ENCODE assay signal across 13 cellular contexts in the genomic region with DNA sequence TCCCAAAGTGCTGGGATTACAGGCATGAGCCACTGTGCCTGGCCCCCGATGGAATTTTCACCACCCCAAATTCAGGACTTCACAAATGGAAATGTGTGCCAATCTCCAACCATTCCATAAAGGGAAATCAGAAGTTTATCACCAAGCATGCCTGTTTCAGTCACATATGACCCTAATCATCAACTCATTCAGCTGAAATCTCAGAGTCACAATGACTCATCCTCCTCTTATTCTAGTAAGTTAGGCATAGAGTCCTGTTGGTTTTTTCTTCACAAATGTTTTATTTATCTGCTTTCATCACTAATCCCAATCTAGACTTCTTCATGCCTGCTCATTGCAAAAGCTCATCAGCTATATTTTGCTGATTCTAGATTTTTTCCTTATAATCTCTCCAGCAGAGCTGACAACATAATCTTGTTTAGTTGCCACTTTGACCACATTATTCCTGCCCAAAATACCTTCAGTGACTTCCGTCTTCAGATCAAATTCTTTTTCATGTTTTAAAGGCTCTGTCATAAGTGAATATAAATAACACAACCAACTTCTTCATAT.
DNase-seq lines count a peak whose midpoint lies in the region; ATAC-seq, FAIRE-seq and TF ChIP-seq lines count a peak whose summit lies in the region.
"Had no signal": no experiment of that assay in that cellular context is flagged by ENCODE, and none has a peak within 500 bp of the region (broad histone marks: within the 10 kb centered on the region; RNA-seq: fewer than 3 reads in every experiment).

No MANE protein-coding gene starts in this region.

- TF ChIP-seq RAD21 in HepG2 (CRISPR knock-in tag; IDR thresholded peaks at IDR 0.05), result no peak

- POLR2A ChIA-PET in HepG2 (lab: Yijun Ruan, JAX), result no interaction called here

- no peaks in the 10 kb centered on the region; a peak in 1 of 5 replicates for H3K27me3 ChIP-seq in HepG2 (ENCODE audit: control insufficient read depth in 1 of 2, insufficient read depth in 2 of 2, low read length in 2 of 2)
- no peaks in the 10 kb centered on the region for H3K27me3 ChIP-seq in right lobe of liver
- no peaks in the 10 kb centered on the region for H3K27me3 ChIP-seq in WERI-Rb-1 (ENCODE audit: insufficient read depth, low read depth, severe bottlenecking)

- H3K27ac ChIP-seq in HepG2 (ENCODE audit: extremely low read length, insufficient read depth, low read length) (no peak overlapping the region), right lobe of liver (no peak overlapping the region), WERI-Rb-1 (no peak overlapping the region)

- in situ Hi-C loops in HepG2 (cut with HindIII; ENCODE audit: extremely low pct_ligation_motif_present, low pct_unique_long_range_greater_than_20kb), result no loop called here

- H3K79me2 ChIP-seq in HepG2 (ENCODE audit: insufficient read depth, low read length), result no peaks in the 10 kb centered on the region

- H2AFZ ChIP-seq in HepG2 (ENCODE audit: low read length), result no peak overlapping the region

- TF ChIP-seq CTCF in HepG2 (CRISPR knock-in tag; IDR thresholded peaks at IDR 0.05) (no peak), right lobe of liver (IDR thresholded peaks at IDR 0.05) (no peak), fibroblast of mammary gland (conservative IDR thresholded peaks at IDR 0.05; ENCODE audit: control insufficient read depth, insufficient read depth, low read depth, low read length) (no peak), WERI-Rb-1 (IDR thresholded peaks at IDR 0.05; ENCODE audit: low read depth, low read length) (no peak)

- H3K4me2 ChIP-seq in HepG2 (ENCODE audit: low read depth, low read length), result no peak overlapping the region

- no peak for TF ChIP-seq POLR2A in HepG2 (IDR thresholded peaks at IDR 0.05; ENCODE audit: insufficient read depth in 1 of 2, low read depth in 2 of 2, low read length in 2 of 2)
- TF ChIP-seq POLR2A in right lobe of liver (IDR thresholded peaks at IDR 0.05), result no peak

- BruUV-seq in HepG2 (replicated peaks; lab: Mats Ljungman, UMichigan), result no TSS peak

- WGBS in HepG2 (ENCODE audit: low lambda C conversion rate), result 100% methylated on average over 2 of the region's 2 CpGs
- 79% methylated on average over 2 of the region's 2 CpGs for WGBS in right lobe of liver (ENCODE audit: insufficient coverage, low coverage, low lambda C conversion rate, missing lambda C conversion rate)

- H3K36me3 ChIP-seq in HepG2 (replicated peaks in 1 of 2; ENCODE audit: control insufficient read depth in 1 of 2, insufficient read depth in 2 of 2, low read length in 2 of 2) (no peaks in the 10 kb centered on the region), right lobe of liver (no peaks in the 10 kb centered on the region), WERI-Rb-1 (no peaks in the 10 kb centered on the region)

- no peak for TF ChIP-seq EP300 in HepG2 (IDR thresholded peaks at IDR 0.05; ENCODE audit: low read depth in 2 of 2, low read length in 2 of 2)
- TF ChIP-seq EP300 in HepG2 (CRISPR knock-in tag; IDR thresholded peaks at IDR 0.05; ENCODE audit: borderline replicate concordance), result no peak

- no peak overlapping the region for H3K9ac ChIP-seq in HepG2 (ENCODE audit: insufficient read depth, low read depth, low read length)

- H3K9me3 ChIP-seq in HepG2 (ENCODE audit: low read length) (no peaks in the 10 kb centered on the region), right lobe of liver (no peaks in the 10 kb centered on the region), WERI-Rb-1 (ENCODE audit: severe bottlenecking) (no peaks in the 10 kb centered on the region)

- H3K4me1 ChIP-seq in HepG2 (ENCODE audit: insufficient read depth, low read length), result peaks cover 7% of the 10 kb centered on the region
- H3K4me1 ChIP-seq in right lobe of liver, result no peaks in the 10 kb centered on the region

- no peak overlapping the region for H3K4me3 ChIP-seq in HepG2 (replicated peaks in 1 of 3; ENCODE audit: insufficient read depth in 1 of 3, low read depth in 2 of 3, low read length in 3 of 3)
- H3K4me3 ChIP-seq in right lobe of liver, result no peak overlapping the region
- H3K4me3 ChIP-seq in fibroblast of mammary gland (ENCODE audit: control insufficient read depth, low read depth, low read length), result no peak overlapping the region
- no peak overlapping the region for H3K4me3 ChIP-seq in WERI-Rb-1 (ENCODE audit: low read depth, low read length)

- ATAC-seq in HepG2 (no peak), right lobe of liver (no peak), HG03521 (IDR thresholded peaks at IDR 0.05; ENCODE audit: unreplicated experiment) (no peak)
- ATAC-seq: natural killer cell treated with Interleukin-12 subunit alpha and Interleukin-12 subunit beta and Interleukin-15 and Interleukin-18, amount 100 ng/mL, for 72 hours; stimulated activated effector memory CD8-positive, alpha-beta T cell treated with anti-CD3 and anti-CD28 coated beads, Interleukin-12 subunit alpha, Interleukin-12 subunit beta, amount 100 ng/mL, for 72 hours; T-cell had no signal

- intact Hi-C loops in HepG2 (cut with micrococcal nuclease; ENCODE audit: unreplicated experiment), result loop anchor here (5.0 kb wide), 1 partner anchor 47 kb away; no protein-coding TSS in a partner anchor
- intact Hi-C loops in right lobe of liver (cut with DNase I), result no loop called here

- CTCF ChIA-PET in HepG2 (lab: Yijun Ruan, JAX; ENCODE audit: low intra/inter-chr PET ratio, low total read pairs), result no interaction called here

- no peak for DNase-seq in HepG2 (ENCODE audit: low spot score)
- no peak for DNase-seq in right lobe of liver
- DNase-seq in RPMI7951 (ENCODE audit: low read depth), result peak; percentile 73
- peak; percentile 87 for DNase-seq in fibroblast of mammary gland (ENCODE audit: low read depth)
- DNase-seq in WERI-Rb-1, result no peak
- no peak for DNase-seq in NCI-H2029 treated with DMSO at 0.1 percent for 48 hours (lab: John Stamatoyannopoulos, UW)
- DNase-seq in AML-193 (lab: John Stamatoyannopoulos, UW), result no peak
- DNase-seq: NCI-H774, T-cell had no signal

- FAIRE-seq in HepG2 (lab: Jason Lieb, UNC), result no peak
- FAIRE-seq: G401.6 had no signal

- no peaks in the 10 kb centered on the region for H4K20me1 ChIP-seq in HepG2 (ENCODE audit: insufficient read depth, low read length)

TF ChIP-seq in HepG2, 621 proteins besides CTCF, POLR2A, EP300 and RAD21:
- TF ChIP-seq FOXO1 (CRISPR knock-in tag; IDR thresholded peaks at IDR 0.05) (no peak), MAFK (conservative IDR thresholded peaks at IDR 0.05 in 1 of 2, IDR thresholded peaks at IDR 0.05 in 1 of 2; ENCODE audit: low read length in 2 of 2) (peak; percentile 26 to 30; a peak in 2 of 4 replicates), ZNF616 (CRISPR knock-in tag; IDR thresholded peaks at IDR 0.05; ENCODE audit: low read depth) (no peak)
- TF ChIP-seq, protein P1, sequence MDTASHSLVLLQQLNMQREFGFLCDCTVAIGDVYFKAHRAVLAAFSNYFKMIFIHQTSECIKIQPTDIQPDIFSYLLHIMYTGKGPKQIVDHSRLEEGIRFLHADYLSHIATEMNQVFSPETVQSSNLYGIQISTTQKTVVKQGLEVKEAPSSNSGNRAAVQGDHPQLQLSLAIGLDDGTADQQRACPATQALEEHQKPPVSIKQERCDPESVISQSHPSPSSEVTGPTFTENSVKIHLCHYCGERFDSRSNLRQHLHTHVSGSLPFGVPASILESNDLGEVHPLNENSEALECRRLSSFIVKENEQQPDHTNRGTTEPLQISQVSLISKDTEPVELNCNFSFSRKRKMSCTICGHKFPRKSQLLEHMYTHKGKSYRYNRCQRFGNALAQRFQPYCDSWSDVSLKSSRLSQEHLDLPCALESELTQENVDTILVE (CRISPR knock-in tag; IDR thresholded peaks at IDR 0.05), result no peak
- TF ChIP-seq, protein P2, sequence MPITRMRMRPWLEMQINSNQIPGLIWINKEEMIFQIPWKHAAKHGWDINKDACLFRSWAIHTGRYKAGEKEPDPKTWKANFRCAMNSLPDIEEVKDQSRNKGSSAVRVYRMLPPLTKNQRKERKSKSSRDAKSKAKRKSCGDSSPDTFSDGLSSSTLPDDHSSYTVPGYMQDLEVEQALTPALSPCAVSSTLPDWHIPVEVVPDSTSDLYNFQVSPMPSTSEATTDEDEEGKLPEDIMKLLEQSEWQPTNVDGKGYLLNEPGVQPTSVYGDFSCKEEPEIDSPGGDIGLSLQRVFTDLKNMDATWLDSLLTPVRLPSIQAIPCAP (CRISPR knock-in tag; IDR thresholded peaks at IDR 0.05; ENCODE audit: low read depth), result no peak

Comparison
In these comparisons a context has a peak if more than half of its experiments do, and no peak if none do; other contexts are left out.
1. DNase-seq: peak in RPMI7951 (single experiment) and fibroblast of mammary gland (single experiment); none in HepG2 (single experiment), right lobe of liver (0 of 3), WERI-Rb-1 (single experiment), NCI-H2029 treated with DMSO at 0.1 percent for 48 hours (single experiment) and AML-193 (0 of 2).